Comparison of ENCODE assay signal across 13 cellular contexts in genomic region chr18:69757733-69758132, GRCh38.
DNase-seq lines count a peak whose midpoint lies in the region; TF ChIP-seq lines count a peak whose summit lies in the region.
"Had no signal": no experiment of that assay in that cellular context is flagged by ENCODE, and none has a peak within 500 bp of the region (broad histone marks: within the 10 kb centered on the region; RNA-seq: fewer than 3 reads in every experiment).

No MANE protein-coding gene starts in this region.

- H3K27ac Mint-ChIP-seq in glutamatergic neuron (ENCODE audit: unreplicated experiment) = no peak overlapping the region
- H3K27ac Mint-ChIP-seq: activated CD8-positive, alpha-beta T cell treated with anti-CD3 and anti-CD28 coated beads for 36 hours; natural killer cell had no signal

- in situ Hi-C loops in GM23248 (cut with MboI) = no loop called here

- peak; percentile 66 for TF ChIP-seq EP300 in neural cell (conservative IDR thresholded peaks at IDR 0.05; ENCODE audit: poor library complexity, severe bottlenecking)

- no peaks in the 10 kb centered on the region for H3K36me3 ChIP-seq in GM23248 (ENCODE audit: low read depth)
- H3K36me3 ChIP-seq in neural cell (ENCODE audit: insufficient read depth, low read length) = no peaks in the 10 kb centered on the region
- no peaks in the 10 kb centered on the region for H3K36me3 ChIP-seq in adrenal gland (replicated peaks in 1 of 2)
- H3K36me3 ChIP-seq: gastrocnemius medialis had no signal

- H3K27ac ChIP-seq in GM23248 = peak overlapping the region; percentile 79
- peak overlapping the region; percentile 1 for H3K27ac ChIP-seq in caudate nucleus (ENCODE audit: low read depth, low read length)
- peak overlapping the region; percentile 66 for H3K27ac ChIP-seq in neural cell (ENCODE audit: low read length)
- no peak overlapping the region for H3K27ac ChIP-seq in adrenal gland
- H3K27ac ChIP-seq: gastrocnemius medialis, RWPE1 had no signal

- intact Hi-C loops in adrenal gland (cut with DNase I) = no loop called here

- H3F3A ChIP-seq in GM23248 (ENCODE audit: insufficient read depth) (peaks cover 15% of the 10 kb centered on the region; the same call in 1 of the 2 replicates), neural cell (ENCODE audit: insufficient read depth, low read length, poor library complexity, severe bottlenecking) (no peaks in the 10 kb centered on the region)

- no peaks in the 10 kb centered on the region for H3K27me3 ChIP-seq in GM23248 (replicated peaks; ENCODE audit: insufficient read depth)
- no peaks in the 10 kb centered on the region for H3K27me3 ChIP-seq in neural cell (ENCODE audit: insufficient read depth, low read depth, low read length)
- no peaks in the 10 kb centered on the region for H3K27me3 ChIP-seq in adrenal gland
- H3K27me3 ChIP-seq: gastrocnemius medialis had no signal

- DNase-seq in GM23248 (peak; percentile 27), NCI-H2081 (lab: John Stamatoyannopoulos, UW) (peak; percentile 76 to 96), caudate nucleus (lab: John Stamatoyannopoulos, UW) (peak in 23 of 61 donors; percentile 1 to 74 (median 16)), adrenal gland (no peak), glutamatergic neuron (no peak)
- DNase-seq in activated CD8-positive, alpha-beta memory T cell treated with anti-CD3 and anti-CD28 coated beads for 24 hours = no peak
- DNase-seq: activated CD8-positive, alpha-beta T cell treated with anti-CD3 and anti-CD28 coated beads for 36 hours; dermis blood vessel endothelial cell; gastrocnemius medialis; natural killer cell; NCI-H345 had no signal

- 80 to 84% methylated on average over 6 of the region's 6 CpGs for WGBS in GM23248 (ENCODE audit: low coverage in 1 of 2, low lambda C conversion rate in 2 of 2, missing lambda C conversion rate in 2 of 2), 2 experiments
- WGBS in adrenal gland, 4 donors = 53 to 64% (median 58%) methylated on average over 6 of the region's 6 CpGs

- peak overlapping the region; percentile 71 for H3K4me2 ChIP-seq in GM23248 (ENCODE audit: unreplicated experiment)
- H3K4me2 ChIP-seq in neural cell (ENCODE audit: low read length) = peak overlapping the region; percentile 63

- H4K20me1 ChIP-seq in GM23248 (ENCODE audit: insufficient read depth) (no peaks in the 10 kb centered on the region), neural cell (ENCODE audit: insufficient read depth) (no peaks in the 10 kb centered on the region)

- H3K4me1 Mint-ChIP-seq in glutamatergic neuron (ENCODE audit: low read depth, unreplicated experiment) = peaks cover 11% of the 10 kb centered on the region

- peak; percentile 51 for TF ChIP-seq RAD21 in neural cell (conservative IDR thresholded peaks at IDR 0.05)

- TF ChIP-seq CTCF in neural cell (IDR thresholded peaks at IDR 0.05; ENCODE audit: poor library complexity, severe bottlenecking) = peak; percentile 53
- TF ChIP-seq CTCF in adrenal gland (IDR thresholded peaks at IDR 0.05) = no peak
- TF ChIP-seq CTCF in glutamatergic neuron (IDR thresholded peaks at IDR 0.05; ENCODE audit: partially characterized antibody, unreplicated experiment) = no peak

- peak overlapping the region; percentile 35; the same call in 1 of the 2 replicates for H3K4me3 ChIP-seq in GM23248
- H3K4me3 ChIP-seq in neural cell (ENCODE audit: low read length) = peak overlapping the region; percentile 52
- H3K4me3 ChIP-seq in adrenal gland = no peak overlapping the region
- H3K4me3 ChIP-seq: gastrocnemius medialis had no signal

- no peaks in the 10 kb centered on the region for H3K27me3 Mint-ChIP-seq in glutamatergic neuron (ENCODE audit: unreplicated experiment)
- H3K27me3 Mint-ChIP-seq: activated CD8-positive, alpha-beta T cell treated with anti-CD3 and anti-CD28 coated beads for 36 hours had no signal

- H3K9ac ChIP-seq in GM23248 (peak overlapping the region; percentile 54), neural cell (ENCODE audit: low read length) (peak overlapping the region; percentile 7)

- no peaks in the 10 kb centered on the region for H3K9me2 ChIP-seq in GM23248 (ENCODE audit: insufficient read depth)
- no peaks in the 10 kb centered on the region for H3K9me2 ChIP-seq in neural cell (ENCODE audit: insufficient read depth, low read length)

- H3K9me3 Mint-ChIP-seq in glutamatergic neuron (ENCODE audit: unreplicated experiment) = no peaks in the 10 kb centered on the region
- H3K9me3 Mint-ChIP-seq: natural killer cell had no signal

- H2AFZ ChIP-seq in GM23248 = peak overlapping the region; percentile 80
- no peak overlapping the region for H2AFZ ChIP-seq in neural cell (ENCODE audit: low read depth, low read length)

- TF ChIP-seq POLR2A in adrenal gland (IDR thresholded peaks at IDR 0.05) = no peak

- peaks cover 24% of the 10 kb centered on the region for H3K4me1 ChIP-seq in GM23248 (ENCODE audit: insufficient read depth)
- H3K4me1 ChIP-seq in adrenal gland (replicated peaks in 1 of 2) = no peaks in the 10 kb centered on the region
- H3K4me1 ChIP-seq: gastrocnemius medialis had no signal

- H3K9me3 ChIP-seq in GM23248 (ENCODE audit: low read depth) (no peaks in the 10 kb centered on the region), neural cell (ENCODE audit: low read length) (no peaks in the 10 kb centered on the region), adrenal gland (replicated peaks in 1 of 3) (no peaks in the 10 kb centered on the region)
- H3K9me3 ChIP-seq: gastrocnemius medialis had no signal

- H3K4me3 Mint-ChIP-seq in glutamatergic neuron (ENCODE audit: unreplicated experiment) = no peak overlapping the region
- H3K4me3 Mint-ChIP-seq: activated CD8-positive, alpha-beta T cell treated with anti-CD3 and anti-CD28 coated beads for 36 hours; natural killer cell had no signal

- H3K79me2 ChIP-seq in GM23248 (ENCODE audit: insufficient read depth) (no peaks in the 10 kb centered on the region), neural cell (replicated peaks; ENCODE audit: insufficient read depth, low read length) (no peaks in the 10 kb centered on the region)

- H3K36me3 Mint-ChIP-seq in glutamatergic neuron (ENCODE audit: unreplicated experiment) = no peaks in the 10 kb centered on the region
- H3K36me3 Mint-ChIP-seq: natural killer cell had no signal

TF ChIP-seq in neural cell, 6 proteins besides CTCF, POLR2A, EP300 and RAD21:
- TF ChIP-seq TAF1 (IDR thresholded peaks at IDR 0.05; ENCODE audit: low read depth) = no peak
- TF ChIP-seq POLR2AphosphoS5 (IDR thresholded peaks at IDR 0.05) = peak; percentile 48
- no peak for TF ChIP-seq EZH2 (IDR thresholded peaks at IDR 0.05; ENCODE audit: borderline replicate concordance, insufficient read depth, low read length, poor library complexity, severe bottlenecking)
- TF ChIP-seq REST (IDR thresholded peaks at IDR 0.05; ENCODE audit: borderline replicate concordance) = peak; percentile 62
- peak; percentile 26 for TF ChIP-seq SMC3 (conservative IDR thresholded peaks at IDR 0.05; ENCODE audit: poor library complexity)
- TF ChIP-seq MXI1 (conservative IDR thresholded peaks at IDR 0.05; ENCODE audit: poor library complexity, severe bottlenecking) = no peak

Comparison
In these comparisons a context has a peak if more than half of its experiments do, and no peak if none do; other contexts are left out.
1. DNase-seq: peak in GM23248 (single experiment) and NCI-H2081 (2 of 2); none in activated CD8-positive, alpha-beta memory T cell treated with anti-CD3 and anti-CD28 coated beads for 24 hours (single experiment), adrenal gland (0 of 7) and glutamatergic neuron (single experiment).
2. H3K27ac ChIP-seq: peak in GM23248 (single experiment), caudate nucleus (single experiment) and neural cell (single experiment); none in adrenal gland (0 of 5).
3. H3K4me3 ChIP-seq: peak in GM23248 (single experiment) and neural cell (single experiment); none in adrenal gland (0 of 4).